Comparison of ENCODE assay signal across 8 cellular contexts in genomic region chr12:110937104-110937641, GRCh38. TPM values are rescaled to one million over a fixed set of nuclear protein-coding genes. Genes with fewer than 3 reads are reported as not detected.
DNase-seq lines count a peak whose midpoint lies in the region; ATAC-seq and TF ChIP-seq lines count a peak whose summit lies in the region.

No MANE protein-coding gene starts in this region.

- CTCF ChIA-PET in MCF 10A (lab: Yijun Ruan, JAX): interaction anchor here (0.7 to 2.6 kb wide), 26 partner anchors 9 to 379 kb away, joined by 3 to 18 read pairs (median 4); partner anchors contain the start of gene MYL2

- intact Hi-C loops in MCF 10A (cut with micrococcal nuclease): loop anchor here (1.0 to 10.0 kb wide), 5 partner anchors 43 to 376 kb away; no protein-coding TSS in a partner anchor

- POLR2A ChIA-PET in MCF 10A (lab: Yijun Ruan, JAX): no interaction called here

- H3K27ac Mint-ChIP-seq in MCF 10A (ENCODE audit: low read depth, unreplicated experiment) (no peak overlapping the region), immature natural killer cell (no peak overlapping the region)

- DNase-seq in GM10266 (ENCODE audit: extremely low spot score): peak; percentile 75
- DNase-seq in NAMALWA (ENCODE audit: low spot score): peak; percentile 53
- DNase-seq in UCSD-AML1 (lab: John Stamatoyannopoulos, UW; ENCODE audit: unreplicated experiment): peak; percentile 55
- peak; percentile 61 for DNase-seq in MCF 10A (ENCODE audit: unreplicated experiment)
- DNase-seq in immature natural killer cell: peak; percentile 25 to 29 (median 28)
- peak; percentile 71 for DNase-seq in stimulated activated CD4-positive, alpha-beta T cell treated with anti-CD3 and anti-CD28 coated beads, Interleukin-2, amount 100 ng/mL, for 24 hours

- H3K9me3 Mint-ChIP-seq in MCF 10A (ENCODE audit: unreplicated experiment) (no peaks in the 10 kb centered on the region), immature natural killer cell (no peaks in the 10 kb centered on the region)

- H3K4me1 Mint-ChIP-seq in MCF 10A (ENCODE audit: insufficient read depth, unreplicated experiment): peaks cover 17% of the 10 kb centered on the region
- peaks cover 5% of the 10 kb centered on the region in 2 donors for H3K4me1 Mint-ChIP-seq in immature natural killer cell

- ATAC-seq in GM19324 (IDR thresholded peaks at IDR 0.05; ENCODE audit: low FRiP score, unreplicated experiment): no peak
- no peak for ATAC-seq in HG03378 (IDR thresholded peaks at IDR 0.05; ENCODE audit: unreplicated experiment)

- H3K27me3 Mint-ChIP-seq in MCF 10A (ENCODE audit: insufficient read depth, unreplicated experiment) (no peaks in the 10 kb centered on the region), immature natural killer cell (ENCODE audit: low read depth in 3 of 3) (peaks cover 6 to 11% (median 11%) of the 10 kb centered on the region in 3 donors)

- H3K4me3 Mint-ChIP-seq in MCF 10A (ENCODE audit: unreplicated experiment) (no peak overlapping the region), immature natural killer cell (no peak overlapping the region)

- BruUV-seq in MCF 10A (replicated peaks; lab: Mats Ljungman, UMichigan): no TSS peak

- TF ChIP-seq CTCF in GM10266 (IDR thresholded peaks at IDR 0.05; ENCODE audit: control insufficient read depth, insufficient read depth, low read depth, missing control alignments) (peak; percentile 95), MCF 10A (IDR thresholded peaks at IDR 0.05; ENCODE audit: unreplicated experiment) (peak; percentile 99)

- H3K36me3 Mint-ChIP-seq in MCF 10A (ENCODE audit: insufficient read depth, unreplicated experiment) (peaks cover 5% of the 10 kb centered on the region), immature natural killer cell (peaks cover 0 to 4% (median 0%) of the 10 kb centered on the region in 3 donors)

RNA-seq across cellular contexts. Expression of gene MYL2, which starts 16.8 kb away (rescaled TPM):
- total RNA-seq in MCF 10A (2022): not detected in 2 replicates
- not detected for polyA plus RNA-seq in immature natural killer cell
